15 cellular contexts compared by ENCODE assay signal in genomic region chr2:134461511-134461910, GRCh38.
DNase-seq lines count a peak whose midpoint lies in the region; ATAC-seq and TF ChIP-seq lines count a peak whose summit lies in the region.
"Had no signal": no experiment of that assay in that cellular context is flagged by ENCODE, and none has a peak within 500 bp of the region (broad histone marks: within the 10 kb centered on the region; RNA-seq: fewer than 3 reads in every experiment).

No MANE protein-coding gene starts in this region.

- peak overlapping the region; percentile 45 for H3K27ac Mint-ChIP-seq in endodermal cell
- H3K27ac Mint-ChIP-seq: activated CD4-positive, alpha-beta memory T cell treated with anti-CD3 and anti-CD28 coated beads for 36 hours; CD8-positive, alpha-beta T cell had no signal

- TF ChIP-seq CTCF in endodermal cell (conservative IDR thresholded peaks at IDR 0.05), result no peak

- H4K91ac ChIP-seq in neuronal stem cell (ENCODE audit: low read depth, low read length, poor library complexity), result no peak overlapping the region

- H3K36me3 ChIP-seq in endodermal cell (ENCODE audit: control insufficient read depth, insufficient read depth, low read length) (no peaks in the 10 kb centered on the region), neuronal stem cell (replicated peaks in 1 of 2; ENCODE audit: control insufficient read depth in 2 of 2, insufficient read depth in 2 of 2, low read length in 2 of 2) (no peaks in the 10 kb centered on the region)
- H3K36me3 ChIP-seq: Peyer's patch had no signal

- H3K9ac ChIP-seq in endodermal cell (ENCODE audit: extremely low read depth, low read length, poor library complexity, severe bottlenecking), result no peak overlapping the region
- H3K9ac ChIP-seq in neuronal stem cell (ENCODE audit: low read depth, low read length, poor library complexity), result no peak overlapping the region

- whole genome bisulfite sequencing in endodermal cell (ENCODE audit: insufficient coverage in 1 of 2, insufficient read length in 1 of 2), 2 experiments, result 67 to 88% methylated on average over 1 to 6 of the region's 6 CpGs
- WGBS in neuronal stem cell (ENCODE audit: extremely low coverage in 2 of 2, insufficient read length in 2 of 2, insufficient replicate concordance in 1 of 2), 2 donors, result no CpG with 5 or more reads among the region's 6 CpGs

- no peak overlapping the region for H2BK5ac ChIP-seq in neuronal stem cell (ENCODE audit: low read length)

- no peaks in the 10 kb centered on the region for H3K9me3 ChIP-seq in endodermal cell (ENCODE audit: control insufficient read depth, low read length)
- H3K9me3 ChIP-seq in neuronal stem cell (replicated peaks in 1 of 2; ENCODE audit: control insufficient read depth in 2 of 2, insufficient read depth in 1 of 2, low read depth in 1 of 2, low read length in 2 of 2), result no peaks in the 10 kb centered on the region
- H3K9me3 ChIP-seq: neutrophil, Peyer's patch had no signal

- H3K27me3 ChIP-seq in endodermal cell (ENCODE audit: control insufficient read depth, insufficient read depth, low read length, poor library complexity, severe bottlenecking) (no peaks in the 10 kb centered on the region), neuronal stem cell (ENCODE audit: control insufficient read depth in 3 of 3, insufficient read depth in 3 of 3, low read depth in 1 of 3, low read length in 3 of 3) (no peaks in the 10 kb centered on the region)
- H3K27me3 ChIP-seq: neutrophil, Peyer's patch had no signal

- no peak overlapping the region for H2BK120ac ChIP-seq in neuronal stem cell (ENCODE audit: low read depth, low read length)

- H3K4me1 ChIP-seq in endodermal cell (ENCODE audit: control insufficient read depth, insufficient read depth, low read length) (no peaks in the 10 kb centered on the region), neuronal stem cell (ENCODE audit: control insufficient read depth in 2 of 2, insufficient read depth in 1 of 2, low read depth in 1 of 2, low read length in 2 of 2) (peaks cover 0 to 6% of the 10 kb centered on the region in 2 donors)
- H3K4me1 ChIP-seq: Peyer's patch had no signal

- H3K27ac ChIP-seq in endodermal cell (ENCODE audit: low read depth, low read length) (no peak overlapping the region), neuronal stem cell (replicated peaks; ENCODE audit: low read length) (no peak overlapping the region)
- H3K27ac ChIP-seq: neutrophil, Peyer's patch had no signal

- no peak overlapping the region for H3K23ac ChIP-seq in neuronal stem cell (ENCODE audit: low read depth, low read length, poor library complexity)

- peak; percentile 22 for DNase-seq in EL
- DNase-seq in LHCN-M2 (ENCODE audit: low read depth), result peak; percentile 13
- DNase-seq in endodermal cell, result peak; percentile 35
- DNase-seq in neuronal stem cell (ENCODE audit: low spot score), result no peak
- no peak for DNase-seq in activated naive CD4-positive, alpha-beta T cell treated with Interleukin-2 at 50 U/mL for 16 hours
- DNase-seq in NCI-H1436 treated with DMSO at 0.1 percent for 48 hours (lab: John Stamatoyannopoulos, UW), result no peak
- DNase-seq in T-helper 2 cell, result no peak
- DNase-seq: activated CD4-positive, alpha-beta memory T cell treated with anti-CD3 and anti-CD28 coated beads for 36 hours; activated effector memory CD4-positive, alpha-beta T cell treated with anti-CD3 and anti-CD28 coated beads, Interleukin-2, amount 50 U/mL, for 16 hours; NCI-H446 treated with DMSO at 0.1 percent for 48 hours; small intestine had no signal

- no peaks in the 10 kb centered on the region for H3K9me3 Mint-ChIP-seq in endodermal cell
- H3K9me3 Mint-ChIP-seq: activated CD4-positive, alpha-beta memory T cell treated with anti-CD3 and anti-CD28 coated beads for 36 hours; CD8-positive, alpha-beta T cell had no signal

- no peak for ATAC-seq in GM18907 (IDR thresholded peaks at IDR 0.05; ENCODE audit: unreplicated experiment)
- ATAC-seq: CD8-positive, alpha-beta T cell had no signal

- no peak overlapping the region for H2BK15ac ChIP-seq in neuronal stem cell (ENCODE audit: low read length)

- no peak overlapping the region for H3K4me3 Mint-ChIP-seq in endodermal cell
- H3K4me3 Mint-ChIP-seq: activated CD4-positive, alpha-beta memory T cell treated with anti-CD3 and anti-CD28 coated beads for 36 hours; CD8-positive, alpha-beta T cell had no signal

- no peak overlapping the region for H3K4me2 ChIP-seq in neuronal stem cell (ENCODE audit: insufficient read depth, low read length, poor library complexity, severe bottlenecking)

- peak overlapping the region; percentile 74 for H2AFZ ChIP-seq in neuronal stem cell (ENCODE audit: low read length)

- peaks cover 2% of the 10 kb centered on the region for H3K4me1 Mint-ChIP-seq in endodermal cell

- no peaks in the 10 kb centered on the region for H3K36me3 Mint-ChIP-seq in endodermal cell (ENCODE audit: low read depth)
- H3K36me3 Mint-ChIP-seq: activated CD4-positive, alpha-beta memory T cell treated with anti-CD3 and anti-CD28 coated beads for 36 hours; CD8-positive, alpha-beta T cell had no signal

- H3K14ac ChIP-seq in neuronal stem cell (ENCODE audit: low read length), result no peak overlapping the region

- no peaks in the 10 kb centered on the region for H3K27me3 Mint-ChIP-seq in endodermal cell (ENCODE audit: insufficient read depth)
- H3K27me3 Mint-ChIP-seq: activated CD4-positive, alpha-beta memory T cell treated with anti-CD3 and anti-CD28 coated beads for 36 hours had no signal

- H3K18ac ChIP-seq in neuronal stem cell (ENCODE audit: low read length), result no peak overlapping the region

- H2BK12ac ChIP-seq in neuronal stem cell (ENCODE audit: low read length), result no peak overlapping the region

- H3K4ac ChIP-seq in neuronal stem cell (ENCODE audit: low read length), result no peak overlapping the region

- H3K79me1 ChIP-seq in neuronal stem cell (ENCODE audit: low read depth, low read length), result no peaks in the 10 kb centered on the region

- no peak overlapping the region for H4K8ac ChIP-seq in neuronal stem cell (ENCODE audit: low read depth, low read length)

- no peak overlapping the region for H2AK5ac ChIP-seq in neuronal stem cell (ENCODE audit: low read depth, low read length)

- H3K4me3 ChIP-seq in endodermal cell (ENCODE audit: low read length), result no peak overlapping the region
- no peak overlapping the region for H3K4me3 ChIP-seq in neuronal stem cell (ENCODE audit: low read length in 2 of 2)
- H3K4me3 ChIP-seq: Peyer's patch had no signal

Comparison
In these comparisons a context has a peak if more than half of its experiments do, and no peak if none do; other contexts are left out.
1. DNase-seq: peak in EL (single experiment), LHCN-M2 (single experiment) and endodermal cell (single experiment); none in neuronal stem cell (single experiment), activated naive CD4-positive, alpha-beta T cell treated with Interleukin-2 at 50 U/mL for 16 hours (single experiment), NCI-H1436 treated with DMSO at 0.1 percent for 48 hours (single experiment) and T-helper 2 cell (0 of 5).